In the genomic region with DNA sequence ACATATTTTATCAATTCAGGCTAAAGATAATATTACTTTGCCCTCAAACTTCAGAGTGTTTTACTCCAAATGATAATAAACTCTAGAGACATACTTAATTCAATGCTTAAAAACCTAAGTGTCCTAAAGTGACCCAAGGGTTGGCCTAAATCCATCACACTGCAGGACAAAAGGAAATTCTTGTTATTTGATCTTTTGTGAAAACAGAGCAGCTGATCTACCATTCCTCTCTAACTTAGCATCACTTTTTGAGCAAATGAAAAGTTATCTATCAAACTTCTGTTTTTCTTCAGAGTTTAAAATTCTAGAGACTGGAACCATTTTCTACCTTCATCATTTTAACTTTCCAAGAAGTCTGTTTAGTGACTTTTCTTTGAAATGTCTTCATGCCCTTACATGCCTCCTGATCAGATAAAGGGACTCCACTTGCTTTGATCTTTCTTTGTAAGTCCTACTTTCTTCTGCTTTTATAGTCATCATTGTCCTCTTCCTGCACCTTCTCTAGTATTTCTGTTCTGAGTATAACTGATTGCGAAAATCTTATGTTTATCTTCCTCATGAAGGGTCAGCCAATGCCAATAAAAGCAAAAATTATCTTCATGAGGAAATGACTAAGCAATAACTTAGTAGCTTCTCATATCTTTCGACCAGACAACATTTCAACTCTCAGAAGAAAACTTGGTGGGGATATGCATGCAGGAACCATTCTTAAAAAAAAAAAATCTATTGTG, we compare ENCODE assay signal across 9 cellular contexts.
DNase-seq lines count a peak whose midpoint lies in the region; TF ChIP-seq lines count a peak whose summit lies in the region.
"Had no signal": no experiment of that assay in that cellular context is flagged by ENCODE, and none has a peak within 500 bp of the region (broad histone marks: within the 10 kb centered on the region; RNA-seq: fewer than 3 reads in every experiment).

No MANE protein-coding gene starts in this region.

- no peaks in the 10 kb centered on the region for H3K9me3 ChIP-seq in Peyer's patch

- TF ChIP-seq CTCF in Peyer's patch (IDR thresholded peaks at IDR 0.05) = no peak

- H3K4me1 ChIP-seq in Peyer's patch = no peaks in the 10 kb centered on the region

- peak; percentile 64 for DNase-seq in GM04504 (ENCODE audit: low read depth)
- DNase-seq in SIG-M5 treated with dmso at 0.1 percent for 504 hours (lab: John Stamatoyannopoulos, UW; ENCODE audit: unreplicated experiment) = peak; percentile 97
- DNase-seq in fibroblast of gingiva (ENCODE audit: low read depth) = peak; percentile 92
- peak; percentile 1 for DNase-seq in putamen (ENCODE audit: low spot score)
- DNase-seq in Peyer's patch = no peak
- DNase-seq in inferior parietal cortex (ENCODE audit: extremely low spot score) = no peak
- DNase-seq in D341Med (ENCODE audit: low spot score) = no peak
- DNase-seq in G401 (ENCODE audit: low spot score) = no peak
- DNase-seq: NCI-H1417 treated with DMSO at 0.1 percent for 48 hours had no signal

- in situ Hi-C loops in G401 (cut with HindIII; ENCODE audit: low sequenced_read_pairs) = no loop called here

- H3K36me3 ChIP-seq in Peyer's patch = no peaks in the 10 kb centered on the region

- H3K27ac ChIP-seq in Peyer's patch = no peak overlapping the region

- no peak overlapping the region for H3K4me3 ChIP-seq in Peyer's patch

- TF ChIP-seq POLR2A in Peyer's patch (IDR thresholded peaks at IDR 0.05) = no peak

- no peaks in the 10 kb centered on the region for H3K27me3 ChIP-seq in Peyer's patch

Comparison
In these comparisons a context has a peak if more than half of its experiments do, and no peak if none do; other contexts are left out.
1. DNase-seq: peak in GM04504 (single experiment), SIG-M5 treated with dmso at 0.1 percent for 504 hours (single experiment), fibroblast of gingiva (single experiment) and putamen (single experiment); none in Peyer's patch (0 of 3), inferior parietal cortex (single experiment), D341Med (single experiment) and G401 (single experiment).